11 cellular contexts compared by ENCODE assay signal in genomic region chr16:54932737-54933254, GRCh38. TPM values are rescaled to one million over a fixed set of nuclear protein-coding genes. Genes with fewer than 3 reads are reported as not detected.
DNase-seq lines count a peak whose midpoint lies in the region; ATAC-seq lines count a peak whose summit lies in the region.
"Had no signal": no experiment of that assay in that cellular context is flagged by ENCODE, and none has a peak within 500 bp of the region (broad histone marks: within the 10 kb centered on the region; RNA-seq: fewer than 3 reads in every experiment).

No MANE protein-coding gene starts in this region.

- H4K20me1 ChIP-seq in GM23248 (ENCODE audit: insufficient read depth) = no peaks in the 10 kb centered on the region

- peaks cover 78% of the 10 kb centered on the region for H3K79me2 ChIP-seq in GM23248 (ENCODE audit: insufficient read depth)

- peak overlapping the region in 2 of 6 donors; percentile 66 to 92 for H3K27ac Mint-ChIP-seq in naive B cell

- peaks cover 1% of the 10 kb centered on the region; the same call in 1 of the 2 replicates for H3K4me1 ChIP-seq in GM23248 (ENCODE audit: insufficient read depth)

- peak; percentile 54 for DNase-seq in ACHN
- DNase-seq in GM23248 = peak; percentile 59
- peak; percentile 33 for DNase-seq in dermis blood vessel endothelial cell
- no peak for DNase-seq in naive B cell
- DNase-seq in KG1 (lab: John Stamatoyannopoulos, UW) = no peak
- no peak for DNase-seq in T-helper 9 cell
- no peak for DNase-seq in NCI-H524 treated with DMSO at 0.1 percent for 48 hours (lab: John Stamatoyannopoulos, UW)
- DNase-seq: caudate nucleus, NCI-H2227 treated with DMSO at 0.1 percent for 48 hours had no signal

- peak overlapping the region; percentile 87 for H3K4me3 ChIP-seq in GM23248

- peak overlapping the region; percentile 96 for H3K9ac ChIP-seq in GM23248

- ATAC-seq in naive B cell (ENCODE audit: low read depth in 2 of 2) (no peak), HG02798 (IDR thresholded peaks at IDR 0.05; ENCODE audit: poor library complexity, unreplicated experiment) (no peak)

- peaks cover 30 to 42% (median 36%) of the 10 kb centered on the region in 3 donors for H3K4me1 Mint-ChIP-seq in naive B cell

- no peaks in the 10 kb centered on the region for H3K9me2 ChIP-seq in GM23248 (ENCODE audit: insufficient read depth)

- H3K27me3 Mint-ChIP-seq in naive B cell = peaks cover 46 to 71% (median 61%) of the 10 kb centered on the region in 3 donors

- H3K36me3 ChIP-seq in GM23248 (ENCODE audit: low read depth) = peaks cover 3% of the 10 kb centered on the region; the same call in 1 of the 2 replicates

- peak overlapping the region in 6 of 8 donors; percentile 47 to 76 (median 64) for H3K4me3 Mint-ChIP-seq in naive B cell

- WGBS in GM23248 (ENCODE audit: low coverage in 1 of 2, low lambda C conversion rate in 2 of 2, missing lambda C conversion rate in 2 of 2), 2 experiments = 1 to 2% methylated on average over 29 to 51 of the region's 52 CpGs

- in situ Hi-C loops in ACHN (cut with HindIII; ENCODE audit: low pct_ligation_motif_present, low pct_unique_long_range_greater_than_20kb, low sequenced_read_pairs) (no loop called here), GM23248 (cut with MboI) (loop anchor here (10.0 kb wide), 5 partner anchors 738 to 1378 kb away; no protein-coding TSS in a partner anchor)

- peaks cover 0 to 24% of the 10 kb centered on the region in 2 donors for H3K36me3 Mint-ChIP-seq in naive B cell

- H3K9me3 Mint-ChIP-seq in naive B cell = peaks cover 3 to 35% (median 11%) of the 10 kb centered on the region in 7 donors

- no peak overlapping the region for H2AFZ ChIP-seq in GM23248

- peak overlapping the region; percentile 96 for H3K27ac ChIP-seq in GM23248

- H3K9me3 ChIP-seq in GM23248 (ENCODE audit: low read depth) = no peaks in the 10 kb centered on the region

- 0 out of 2 replicates have a peak, but pooled peaks cover 3% of the 10 kb centered on the region for H3F3A ChIP-seq in GM23248 (ENCODE audit: insufficient read depth)

- H3K4me2 ChIP-seq in GM23248 (ENCODE audit: unreplicated experiment) = peak overlapping the region; percentile 100

- H3K27me3 ChIP-seq in GM23248 (replicated peaks; ENCODE audit: insufficient read depth) = no peaks in the 10 kb centered on the region

RNA-seq across cellular contexts. Expression of gene IRX5, which starts 2.1 kb away (rescaled TPM):
- total RNA-seq in GM23248 (2014; rRNA removed; shearing (Covaris generic)) = 13.9 and 20.6 TPM in 2 replicates
- polyA plus RNA-seq in GM23248 (2016; fragmentation: Nextera tagmentation; extraction: Ambion mirVana) (2.9 and 3.6 TPM in 2 replicates), naive B cell (ENCODE audit: low read depth in 6 of 6) (not detected)
- total RNA-seq in dermis blood vessel endothelial cell = 0.51 and 0.79 TPM in 2 replicates
- total RNA-seq: G401 had no signal

Comparison
In these comparisons a context has a peak if more than half of its experiments do, and no peak if none do; other contexts are left out.
1. DNase-seq: peak in ACHN (single experiment), GM23248 (single experiment) and dermis blood vessel endothelial cell (single experiment); none in naive B cell (single experiment), KG1 (single experiment), T-helper 9 cell (single experiment) and NCI-H524 treated with DMSO at 0.1 percent for 48 hours (single experiment).